ENCODE assay signal across 19 cellular contexts in genomic region chr1:109225248-109226077, GRCh38. TPM values are rescaled to one million over a fixed set of nuclear protein-coding genes. Genes with fewer than 3 reads are reported as not detected.
DNase-seq lines count a peak whose midpoint lies in the region; ATAC-seq, FAIRE-seq and TF ChIP-seq lines count a peak whose summit lies in the region.
"Had no signal": no experiment of that assay in that cellular context is flagged by ENCODE, and none has a peak within 500 bp of the region (broad histone marks: within the 10 kb centered on the region; RNA-seq: fewer than 3 reads in every experiment).

No MANE protein-coding gene starts in this region.

- H2AK9ac ChIP-seq in IMR-90 (replicated peaks; ENCODE audit: low read depth, low read length, poor library complexity) = no peak overlapping the region

- no peak overlapping the region for H3K4me3 Mint-ChIP-seq in MCF 10A (ENCODE audit: unreplicated experiment)
- no peak overlapping the region for H3K4me3 Mint-ChIP-seq in stimulated activated effector memory CD8-positive, alpha-beta T cell treated with anti-CD3 and anti-CD28 coated beads, Interleukin-12 subunit alpha, Interleukin-12 subunit beta, amount 100 ng/mL, for 72 hours

- H3K27me3 ChIP-seq in breast epithelium = no peaks in the 10 kb centered on the region
- H3K27me3 ChIP-seq in IMR-90 (ENCODE audit: control insufficient read depth, insufficient read depth, low read length) = no peaks in the 10 kb centered on the region
- no peaks in the 10 kb centered on the region for H3K27me3 ChIP-seq in K562 (ENCODE audit: control insufficient read depth in 2 of 2, insufficient read depth in 2 of 2, low read length in 2 of 2)
- H3K27me3 ChIP-seq: cardiac muscle cell, dorsolateral prefrontal cortex, left lung, SJCRH30, stomach, upper lobe of left lung had no signal

- TF ChIP-seq CTCF in MCF 10A (IDR thresholded peaks at IDR 0.05; ENCODE audit: unreplicated experiment) (no peak), breast epithelium (IDR thresholded peaks at IDR 0.05) (no peak), IMR-90 (conservative IDR thresholded peaks at IDR 0.05; ENCODE audit: low read depth, low read length) (no peak), K562 (IDR thresholded peaks at IDR 0.05 in 2 of 3, conservative IDR thresholded peaks at IDR 0.05 in 1 of 3; ENCODE audit: insufficient read depth in 2 of 3, low read depth in 1 of 3, low read length in 3 of 3) (no peak)

- peaks cover 89% of the 10 kb centered on the region for H4K20me1 ChIP-seq in IMR-90 (ENCODE audit: insufficient read depth, low read length)
- H4K20me1 ChIP-seq in K562 (replicated peaks; ENCODE audit: control insufficient read depth, insufficient read depth, low read length) = no peaks in the 10 kb centered on the region

- H3K36me3 Mint-ChIP-seq in MCF 10A (ENCODE audit: insufficient read depth, unreplicated experiment) = peaks cover 79% of the 10 kb centered on the region
- H3K36me3 Mint-ChIP-seq in stimulated activated effector memory CD8-positive, alpha-beta T cell treated with anti-CD3 and anti-CD28 coated beads, Interleukin-12 subunit alpha, Interleukin-12 subunit beta, amount 100 ng/mL, for 72 hours = peaks cover 98% of the 10 kb centered on the region

- TF ChIP-seq RAD21 in IMR-90 (IDR thresholded peaks at IDR 0.05; ENCODE audit: low read length) (no peak), K562 (CRISPR knock-in tag; conservative IDR thresholded peaks at IDR 0.05 in 1 of 2, IDR thresholded peaks at IDR 0.05 in 1 of 2) (no peak)

- FAIRE-seq in K562 (lab: Jason Lieb, UNC) = no peak

- peaks cover 61% of the 10 kb centered on the region for H3K79me2 ChIP-seq in K562 (ENCODE audit: control insufficient read depth, insufficient read depth, low read length)

- CTCF ChIA-PET in MCF 10A (lab: Yijun Ruan, JAX) = interaction anchor here (0.6 to 4.2 kb wide), 7 partner anchors 10 to 173 kb away, joined by 3 to 27 read pairs (median 4); partner anchors contain the start of gene SARS1
- CTCF ChIA-PET in IMR-90 (lab: Yijun Ruan, JAX) = interaction anchor here (1.8 kb wide), 1 partner anchor 10 kb away, joined by 7 read pairs; no protein-coding TSS in a partner anchor
- CTCF ChIA-PET in K562 (lab: Yijun Ruan, JAX; ENCODE audit: low intra/inter-chr PET ratio) = no interaction called here

- H2AK5ac ChIP-seq in IMR-90 (ENCODE audit: low read depth, low read length) = no peak overlapping the region

- H3K4me3 ChIP-seq in breast epithelium (no peak overlapping the region), IMR-90 (ENCODE audit: insufficient read depth, low read depth, low read length) (no peak overlapping the region), K562 (no peak overlapping the region)
- H3K4me3 ChIP-seq: cardiac muscle cell, left lung, psoas muscle, SJCRH30, stomach, upper lobe of left lung had no signal

- H3K4ac ChIP-seq in IMR-90 (ENCODE audit: low read depth, low read length) = no peak overlapping the region

- no peak for TF ChIP-seq EP300 in K562 (IDR thresholded peaks at IDR 0.05; ENCODE audit: low read length)

- no peak overlapping the region for H4K91ac ChIP-seq in IMR-90 (ENCODE audit: insufficient read depth, low read depth, low read length)

- no peak for DNase-seq in MCF 10A (ENCODE audit: unreplicated experiment)
- DNase-seq in breast epithelium (ENCODE audit: low spot score in 2 of 2) = no peak
- no peak for DNase-seq in IMR-90
- DNase-seq in K562 (ENCODE audit: extremely low read depth in 1 of 4, low spot score in 3 of 4) = no peak
- DNase-seq in stimulated activated effector memory CD8-positive, alpha-beta T cell treated with anti-CD3 and anti-CD28 coated beads, Interleukin-12 subunit alpha, Interleukin-12 subunit beta, amount 100 ng/mL, for 72 hours (ENCODE audit: low spot score in 2 of 2) = no peak
- DNase-seq: activated CD4-positive, alpha-beta T cell treated with anti-CD3 and anti-CD28 coated beads for 1 hour; dorsolateral prefrontal cortex; left lung; NCI-H1417 treated with DMSO at 0.1 percent for 48 hours; NCI-H2171 treated with DMSO at 0.1 percent for 48 hours; psoas muscle; SJCRH30; stimulated activated CD4-positive, alpha-beta T cell treated with anti-CD3 and anti-CD28 coated beads, Interleukin-2, amount 100 ng/mL, for 24 hours; stomach; upper lobe of left lung had no signal

- no peak overlapping the region for H3K18ac ChIP-seq in IMR-90 (ENCODE audit: low read depth, low read length)

- no peak overlapping the region for H3K27ac ChIP-seq in breast epithelium
- H3K27ac ChIP-seq in IMR-90 (ENCODE audit: insufficient read depth, low read length) = no peak overlapping the region
- H3K27ac ChIP-seq in K562 (ENCODE audit: extremely low read depth, low read depth, low read length) = no peak overlapping the region
- H3K27ac ChIP-seq: cardiac muscle cell, left lung, psoas muscle, SJCRH30, stomach, upper lobe of left lung had no signal

- peaks cover 21 to 83% of the 10 kb centered on the region in 2 experiments for H3K79me1 ChIP-seq in IMR-90 (ENCODE audit: low read depth in 1 of 2, low read length in 2 of 2)

- no peak overlapping the region for H2BK20ac ChIP-seq in IMR-90 (ENCODE audit: low read depth, low read length)

- TF ChIP-seq POLR2A in breast epithelium (IDR thresholded peaks at IDR 0.05) = no peak
- TF ChIP-seq POLR2A in IMR-90 (IDR thresholded peaks at IDR 0.05; ENCODE audit: low read depth, low read length) = no peak
- TF ChIP-seq POLR2A in K562 (conservative IDR thresholded peaks at IDR 0.05) = no peak

- H3K4me2 ChIP-seq in IMR-90 (ENCODE audit: low read depth, low read length) (no peak overlapping the region), K562 (ENCODE audit: insufficient read depth, low read length) (no peak overlapping the region)

- no peaks in the 10 kb centered on the region for H3K9me3 ChIP-seq in breast epithelium
- no peaks in the 10 kb centered on the region for H3K9me3 ChIP-seq in IMR-90 (ENCODE audit: control insufficient read depth, insufficient read depth, low read length)
- no peaks in the 10 kb centered on the region for H3K9me3 ChIP-seq in K562 (replicated peaks; ENCODE audit: control insufficient read depth, insufficient read depth, low read depth, low read length)
- H3K9me3 ChIP-seq: left lung, psoas muscle, SJCRH30, stomach, upper lobe of left lung had no signal

- intact Hi-C loops in MCF 10A (cut with micrococcal nuclease) = no loop called here
- intact Hi-C loops in breast epithelium (cut with DNase I; ENCODE audit: low total_unique reads) = no loop called here
- intact Hi-C loops in IMR-90 (cut with micrococcal nuclease) = no loop called here
- intact Hi-C loops in K562 (cut with micrococcal nuclease) = no loop called here

- H2BK120ac ChIP-seq in IMR-90 (ENCODE audit: low read depth, low read length) = no peak overlapping the region

- H3K9me1 ChIP-seq in IMR-90 (ENCODE audit: insufficient read depth, low read length) (0 out of 2 replicates have a peak, but pooled peaks cover 3% of the 10 kb centered on the region), K562 (ENCODE audit: control insufficient read depth, insufficient read depth, low read length) (no peaks in the 10 kb centered on the region)

- H3K27me3 Mint-ChIP-seq in MCF 10A (ENCODE audit: insufficient read depth, unreplicated experiment) = no peaks in the 10 kb centered on the region

- no CpG with 5 or more reads among the region's 6 CpGs for WGBS in IMR-90 (ENCODE audit: extremely low coverage in 2 of 2, insufficient read length in 1 of 2), 2 experiments
- 93% methylated on average over 6 of the region's 6 CpGs for WGBS in K562 (ENCODE audit: insufficient coverage, low coverage, missing lambda C conversion rate)

- H3K9me3 Mint-ChIP-seq in MCF 10A (ENCODE audit: unreplicated experiment) = no peaks in the 10 kb centered on the region
- H3K9me3 Mint-ChIP-seq in stimulated activated effector memory CD8-positive, alpha-beta T cell treated with anti-CD3 and anti-CD28 coated beads, Interleukin-12 subunit alpha, Interleukin-12 subunit beta, amount 100 ng/mL, for 72 hours = no peaks in the 10 kb centered on the region

- in situ Hi-C loops in IMR-90 (cut with MboI; ENCODE audit: low sequenced_read_pairs) = no loop called here
- in situ Hi-C loops in K562 (cut with MboI) = no loop called here

- no peak overlapping the region for H3K56ac ChIP-seq in IMR-90 (ENCODE audit: extremely low read depth, insufficient read depth, low read length)

- dilution Hi-C loops in IMR-90 (cut with HindIII; ENCODE audit: low sequenced_read_pairs, unreplicated experiment) = no loop called here

- H3K4me1 ChIP-seq in breast epithelium = no peaks in the 10 kb centered on the region
- H3K4me1 ChIP-seq in IMR-90 (ENCODE audit: control insufficient read depth, insufficient read depth, low read length) = peaks cover 17% of the 10 kb centered on the region
- no peaks in the 10 kb centered on the region for H3K4me1 ChIP-seq in K562 (replicated peaks in 1 of 2; ENCODE audit: control insufficient read depth in 2 of 2, insufficient read depth in 2 of 2, low read length in 2 of 2)
- H3K4me1 ChIP-seq: psoas muscle, SJCRH30 had no signal

- no peak overlapping the region for H3K9ac ChIP-seq in IMR-90 (ENCODE audit: low read depth, low read length)
- H3K9ac ChIP-seq in K562 (ENCODE audit: insufficient read depth in 1 of 2, low read depth in 2 of 2, low read length in 2 of 2) = no peak overlapping the region

- H3K27ac Mint-ChIP-seq in MCF 10A (ENCODE audit: low read depth, unreplicated experiment) = peak overlapping the region; percentile 78
- no peak overlapping the region for H3K27ac Mint-ChIP-seq in stimulated activated effector memory CD8-positive, alpha-beta T cell treated with anti-CD3 and anti-CD28 coated beads, Interleukin-12 subunit alpha, Interleukin-12 subunit beta, amount 100 ng/mL, for 72 hours

- H4K8ac ChIP-seq in IMR-90 (ENCODE audit: low read depth in 2 of 2, low read length in 2 of 2) = no peak overlapping the region

- H2AFZ ChIP-seq in IMR-90 (replicated peaks; ENCODE audit: low read length, poor library complexity) = no peak overlapping the region
- H2AFZ ChIP-seq in K562 (ENCODE audit: low read depth, low read length) = no peak overlapping the region

- H3K23ac ChIP-seq in IMR-90 (ENCODE audit: low read depth, low read length) = peak overlapping the region; percentile 39; the same call in 1 of the 2 replicates

- POLR2A ChIA-PET in MCF 10A (lab: Yijun Ruan, JAX) (interaction anchor here (0.8 to 5.2 kb wide), 9 partner anchors 9 to 201 kb away, joined by 3 to 72 read pairs (median 9); partner anchors contain the start of gene SARS1), IMR-90 (lab: Charles Lee; ENCODE audit: unreplicated experiment) (no interaction called here), K562 (lab: Yijun Ruan, JAX) (interaction anchor here (0.6 to 5.6 kb wide), 7 partner anchors 11 to 200 kb away, joined by 3 to 56 read pairs (median 4); partner anchors contain the start of genes PSMA5 and SARS1)

- H2BK5ac ChIP-seq in IMR-90 (ENCODE audit: low read depth, low read length, poor library complexity, severe bottlenecking) = no peak overlapping the region

- H3K4me1 Mint-ChIP-seq in MCF 10A (ENCODE audit: insufficient read depth, unreplicated experiment) = peaks cover 12% of the 10 kb centered on the region
- H3K4me1 Mint-ChIP-seq in stimulated activated effector memory CD8-positive, alpha-beta T cell treated with anti-CD3 and anti-CD28 coated beads, Interleukin-12 subunit alpha, Interleukin-12 subunit beta, amount 100 ng/mL, for 72 hours = peaks cover 12% of the 10 kb centered on the region

- H3K36me3 ChIP-seq in breast epithelium (peaks cover 17% of the 10 kb centered on the region), IMR-90 (ENCODE audit: control insufficient read depth, insufficient read depth, low read length) (peaks cover 23% of the 10 kb centered on the region), K562 (ENCODE audit: control insufficient read depth, insufficient read depth, low read length) (peaks cover 87% of the 10 kb centered on the region)

- BruUV-seq in MCF 10A (replicated peaks; lab: Mats Ljungman, UMichigan) (no TSS peak), IMR-90 (replicated peaks; lab: Mats Ljungman, UMichigan) (no TSS peak), K562 (replicated peaks; lab: Mats Ljungman, UMichigan) (no TSS peak)

- no peak overlapping the region for H2BK15ac ChIP-seq in IMR-90 (ENCODE audit: low read depth, low read length)

- no peak overlapping the region for H4K5ac ChIP-seq in IMR-90 (ENCODE audit: low read depth, low read length)

- H3K14ac ChIP-seq in IMR-90 (replicated peaks; ENCODE audit: low read depth, low read length) = no peak overlapping the region

- no peak for ATAC-seq in IMR-90 (ENCODE audit: low read depth)
- ATAC-seq in K562 = peak; percentile 22; the same call in 1 of the 3 replicates
- peak; percentile 53 for ATAC-seq in stimulated activated effector memory CD8-positive, alpha-beta T cell treated with anti-CD3 and anti-CD28 coated beads, Interleukin-12 subunit alpha, Interleukin-12 subunit beta, amount 100 ng/mL, for 72 hours
- ATAC-seq in HG03097 (IDR thresholded peaks at IDR 0.05; ENCODE audit: low FRiP score, unreplicated experiment) = no peak
- no peak for ATAC-seq in SK-N-SH treated with all-trans-retinoic acid at 6 μM for 48 hours
- no peak for ATAC-seq in GM19452 (IDR thresholded peaks at IDR 0.05; ENCODE audit: unreplicated experiment)
- ATAC-seq: psoas muscle had no signal

RNA-seq across cellular contexts. Expression of gene SARS1, which starts 11.7 kb away (rescaled TPM):
- 381 and 492 TPM in 2 replicates for total RNA-seq in MCF 10A (2022)
- 100 to 1,000 TPM; 146 to 172 (median 161) TPM for total RNA-seq in breast epithelium
- total RNA-seq in IMR-90 (2012; rRNA removed) = 348 and 373 TPM in 2 replicates
- 214 and 231 TPM in 2 replicates for polyA plus RNA-seq in IMR-90 (2012; rRNA removed)
- polyA plus RNA-seq in IMR-90 (2012; cell fraction: cytosol; rRNA removed) = 117 and 193 TPM in 2 replicates
- polyA plus RNA-seq in IMR-90 (2012; cell fraction: nucleus; rRNA removed; ENCODE audit: low replicate concordance) = 152 and 416 TPM in 2 replicates
- total RNA-seq in K562 (2011; cell fraction: chromatin; rRNA removed; ENCODE audit: low replicate concordance) = 340 and 395 TPM in 2 replicates
- 195 and 209 TPM in 2 replicates for total RNA-seq in K562 (2011; cell fraction: nucleolus; rRNA removed)
- 265 and 293 TPM in 2 replicates for total RNA-seq in K562 (2011; cell fraction: nucleoplasm; rRNA removed)
- total RNA-seq in K562 (2014; rRNA removed) = 254 and 257 TPM in 2 replicates
- total RNA-seq in K562 (2014; rRNA removed; fragmentation: Illumina TruSeq; extraction: Trizol) = 273 and 284 TPM in 2 replicates
- total RNA-seq in K562 (2015; rRNA removed; fragmentation: Illumina TruSeq; extraction: Trizol) = 211 and 221 TPM in 2 replicates
- total RNA-seq in K562 (2021) = 232 and 246 TPM in 2 replicates
- polyA plus RNA-seq in K562 (2011; rRNA removed) = 221 and 230 TPM in 2 replicates
- 149 and 217 TPM in 2 replicates for polyA plus RNA-seq in K562 (2011; cell fraction: cytosol; rRNA removed)
- polyA plus RNA-seq in K562 (2011; cell fraction: nucleus; rRNA removed) = 232 and 336 TPM in 2 replicates
- polyA plus RNA-seq in K562 (2012) = 195 and 518 TPM in 2 replicates
- polyA plus RNA-seq in K562 (2014; fragmentation: Illumina TruSeq; extraction: Trizol) = 293 and 317 TPM in 2 replicates
- polyA plus RNA-seq in K562 (2014; fragmentation: Nextera tagmentation; extraction: Ambion mirVana) = 100 to 1,000 TPM; 336 to 623 TPM
- 235 and 240 TPM in 2 replicates for polyA plus RNA-seq in K562 (2014; rRNA removed)
- polyA minus RNA-seq in K562 (2011; rRNA and poly(A)+ RNA removed) = 227 and 242 TPM in 2 replicates
- polyA minus RNA-seq in K562 (2011; cell fraction: cytosol; rRNA and poly(A)+ RNA removed) = 87.5 and 101 TPM in 2 replicates
- polyA minus RNA-seq in K562 (2011; cell fraction: nucleus; rRNA and poly(A)+ RNA removed) = 92.1 and 168 TPM in 2 replicates

RNA-seq across cellular contexts. Expression of gene CELSR2, which starts 23.9 kb away (rescaled TPM):
- total RNA-seq in MCF 10A (2022) (6.9 and 7.2 TPM in 2 replicates), breast epithelium (10 to 100 TPM in 2 of 3 donors, 1 to 10 TPM in 1; 1.3 to 19.5 (median 13.8) TPM), IMR-90 (2012; rRNA removed) (1.1 and 1.3 TPM in 2 replicates), K562 (2014; rRNA removed) (4.1 and 5.9 TPM in 2 replicates), K562 (2014; rRNA removed; fragmentation: Illumina TruSeq; extraction: Trizol) (2.7 and 3.0 TPM in 2 replicates), K562 (2015; rRNA removed; fragmentation: Illumina TruSeq; extraction: Trizol) (4.2 and 5.0 TPM in 2 replicates), K562 (2021) (19.1 and 21.9 TPM in 2 replicates)
- polyA plus RNA-seq in IMR-90 (2012; rRNA removed) (5.0 and 5.3 TPM in 2 replicates), K562 (2011; rRNA removed) (7.2 and 8.2 TPM in 2 replicates), K562 (2014; fragmentation: Illumina TruSeq; extraction: Trizol) (14.1 and 15.3 TPM in 2 replicates), K562 (2014; fragmentation: Nextera tagmentation; extraction: Ambion mirVana) (under 1 TPM; 0.31 to 0.86 TPM), K562 (2014; rRNA removed) (9.0 and 10.2 TPM in 2 replicates)
- polyA plus RNA-seq in IMR-90 (2012; cell fraction: cytosol; rRNA removed) = 2.5 and 5.4 TPM in 2 replicates
- 10.8 and 19.0 TPM in 2 replicates for polyA plus RNA-seq in IMR-90 (2012; cell fraction: nucleus; rRNA removed; ENCODE audit: low replicate concordance)
- total RNA-seq in K562 (2011; cell fraction: chromatin; rRNA removed; ENCODE audit: low replicate concordance) = 44.8 and 129 TPM in 2 replicates
- total RNA-seq in K562 (2011; cell fraction: nucleolus; rRNA removed) = 69.9 and 80.7 TPM in 2 replicates
- 57.7 and 69.2 TPM in 2 replicates for total RNA-seq in K562 (2011; cell fraction: nucleoplasm; rRNA removed)
- 8.3 and 12.6 TPM in 2 replicates for polyA plus RNA-seq in K562 (2011; cell fraction: cytosol; rRNA removed)
- polyA plus RNA-seq in K562 (2011; cell fraction: nucleus; rRNA removed) = 38.5 and 63.5 TPM in 2 replicates
- 15.6 and 17.8 TPM in 2 replicates for polyA plus RNA-seq in K562 (2012)
- 14.3 and 24.2 TPM in 2 replicates for polyA minus RNA-seq in K562 (2011; rRNA and poly(A)+ RNA removed)
- 23.8 and 25.3 TPM in 2 replicates for polyA minus RNA-seq in K562 (2011; cell fraction: cytosol; rRNA and poly(A)+ RNA removed)
- polyA minus RNA-seq in K562 (2011; cell fraction: nucleus; rRNA and poly(A)+ RNA removed) = 31.9 and 33.1 TPM in 2 replicates

RNA-seq across cellular contexts. Expression of gene PSRC1, which starts 57.5 kb away (rescaled TPM):
- total RNA-seq in MCF 10A (2022) = 13.0 and 19.4 TPM in 2 replicates
- total RNA-seq in breast epithelium = 1 to 10 TPM; 4.2 to 5.9 (median 4.3) TPM
- total RNA-seq in IMR-90 (2012; rRNA removed) = 34.6 and 36.4 TPM in 2 replicates
- polyA plus RNA-seq in IMR-90 (2012; rRNA removed) = 40.3 and 42.1 TPM in 2 replicates
- polyA plus RNA-seq in IMR-90 (2012; cell fraction: cytosol; rRNA removed) = 20.2 and 35.7 TPM in 2 replicates
- polyA plus RNA-seq in IMR-90 (2012; cell fraction: nucleus; rRNA removed; ENCODE audit: low replicate concordance) = 123 and 134 TPM in 2 replicates
- 69.7 and 109 TPM in 2 replicates for total RNA-seq in K562 (2011; cell fraction: chromatin; rRNA removed; ENCODE audit: low replicate concordance)
- 85.4 and 86.3 TPM in 2 replicates for total RNA-seq in K562 (2011; cell fraction: nucleolus; rRNA removed)
- 66.2 and 83.3 TPM in 2 replicates for total RNA-seq in K562 (2011; cell fraction: nucleoplasm; rRNA removed)
- 52.2 and 64.0 TPM in 2 replicates for total RNA-seq in K562 (2014; rRNA removed)
- 27.9 and 28.7 TPM in 2 replicates for total RNA-seq in K562 (2014; rRNA removed; fragmentation: Illumina TruSeq; extraction: Trizol)
- total RNA-seq in K562 (2015; rRNA removed; fragmentation: Illumina TruSeq; extraction: Trizol) = 34.7 and 37.0 TPM in 2 replicates
- 51.8 and 55.4 TPM in 2 replicates for total RNA-seq in K562 (2021)
- 39.3 and 59.5 TPM in 2 replicates for polyA plus RNA-seq in K562 (2011; rRNA removed)
- polyA plus RNA-seq in K562 (2011; cell fraction: cytosol; rRNA removed) = 40.2 and 44.2 TPM in 2 replicates
- polyA plus RNA-seq in K562 (2011; cell fraction: nucleus; rRNA removed) = 225 and 272 TPM in 2 replicates
- 43.7 and 45.1 TPM in 2 replicates for polyA plus RNA-seq in K562 (2012)
- 41.8 and 49.7 TPM in 2 replicates for polyA plus RNA-seq in K562 (2014; fragmentation: Illumina TruSeq; extraction: Trizol)
- polyA plus RNA-seq in K562 (2014; fragmentation: Nextera tagmentation; extraction: Ambion mirVana) = 1 to 10 TPM; 6.5 to 7.9 TPM
- polyA plus RNA-seq in K562 (2014; rRNA removed) = 56.1 and 65.2 TPM in 2 replicates
- 16.7 and 17.2 TPM in 2 replicates for polyA minus RNA-seq in K562 (2011; rRNA and poly(A)+ RNA removed)
- polyA minus RNA-seq in K562 (2011; cell fraction: cytosol; rRNA and poly(A)+ RNA removed) = 15.9 and 17.8 TPM in 2 replicates
- polyA minus RNA-seq in K562 (2011; cell fraction: nucleus; rRNA and poly(A)+ RNA removed) = 23.6 and 43.5 TPM in 2 replicates

Comparison
In these comparisons a context has a peak if more than half of its experiments do, and no peak if none do; other contexts are left out.
1. ATAC-seq: peak in K562 (single experiment) and stimulated activated effector memory CD8-positive, alpha-beta T cell treated with anti-CD3 and anti-CD28 coated beads, Interleukin-12 subunit alpha, Interleukin-12 subunit beta, amount 100 ng/mL, for 72 hours (single experiment); none in IMR-90 (single experiment), HG03097 (single experiment), SK-N-SH treated with all-trans-retinoic acid at 6 μM for 48 hours (single experiment) and GM19452 (single experiment).